8 cellular contexts compared by ENCODE assay signal in the genomic region with DNA sequence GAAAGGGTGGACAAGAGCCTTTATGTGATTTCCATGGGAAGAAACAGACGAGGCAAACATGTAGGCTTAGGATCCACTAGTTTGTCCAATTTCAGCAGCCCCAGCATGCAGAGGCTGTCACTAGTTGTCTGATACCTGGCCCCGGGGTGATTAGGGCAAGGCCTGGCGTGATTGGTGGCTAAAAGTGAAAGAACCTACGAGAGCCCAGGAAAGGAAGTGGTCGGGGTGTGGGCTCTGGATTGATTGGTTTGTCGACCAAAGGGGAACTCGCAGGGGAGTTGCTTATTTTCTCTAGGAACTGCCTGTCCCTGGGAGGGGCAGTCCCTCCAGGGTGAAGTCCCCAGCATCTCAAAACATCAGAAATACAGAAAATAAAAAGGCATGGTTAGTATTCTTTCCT.
A peak's percentile ranks its signal among the peaks of the same experiment; 100 is the strongest.
DNase-seq lines count a peak whose midpoint lies in the region; ATAC-seq, FAIRE-seq and TF ChIP-seq lines count a peak whose summit lies in the region.

No MANE protein-coding gene starts in this region.

- H3K4me2 ChIP-seq in Karpas-422 (ENCODE audit: low read depth, low read length, poor library complexity, severe bottlenecking) = no peak overlapping the region
- no peak overlapping the region for H3K4me2 ChIP-seq in mesenchymal stem cell (ENCODE audit: low read length, poor library complexity, severe bottlenecking)
- H3K4me2 ChIP-seq in PC-3 (ENCODE audit: low read length) = no peak overlapping the region

- H2BK12ac ChIP-seq in mesenchymal stem cell (ENCODE audit: low read length in 2 of 2) = no peak overlapping the region

- no peak overlapping the region for H4K8ac ChIP-seq in mesenchymal stem cell (ENCODE audit: low read length)

- H3K4me1 ChIP-seq in Karpas-422 (ENCODE audit: low read length) (peaks cover 3% of the 10 kb centered on the region; the same call in 1 of the 2 replicates), mesenchymal stem cell (ENCODE audit: control insufficient read depth, insufficient read depth, low read depth, low read length) (no peaks in the 10 kb centered on the region), PC-3 (ENCODE audit: insufficient read depth, low read length) (no peaks in the 10 kb centered on the region)

- no peak overlapping the region for H4K91ac ChIP-seq in mesenchymal stem cell (ENCODE audit: low read length)

- TF ChIP-seq CTCF in activated CD8-positive, alpha-beta T cell treated with anti-CD3 and anti-CD28 coated beads for 36 hours (IDR thresholded peaks at IDR 0.05) = no peak
- no peak for TF ChIP-seq CTCF in PC-3 (conservative IDR thresholded peaks at IDR 0.05; ENCODE audit: low read depth, low read length)

- no peak overlapping the region for H3K14ac ChIP-seq in mesenchymal stem cell (ENCODE audit: low read length in 2 of 2)

- no peaks in the 10 kb centered on the region for H3K27me3 ChIP-seq in Karpas-422 (ENCODE audit: low read length)
- H3K27me3 ChIP-seq in mesenchymal stem cell (ENCODE audit: control insufficient read depth in 1 of 2, insufficient read depth in 1 of 2, low read length in 2 of 2) = peaks cover 0 to 15% of the 10 kb centered on the region in 2 experiments
- H3K27me3 ChIP-seq in PC-3 (ENCODE audit: low read length) = no peaks in the 10 kb centered on the region

- H2BK120ac ChIP-seq in mesenchymal stem cell (ENCODE audit: low read depth, low read length) = no peak overlapping the region

- H3K9me2 ChIP-seq in Karpas-422 (replicated peaks; ENCODE audit: insufficient read depth, low read length) (no peaks in the 10 kb centered on the region), PC-3 (replicated peaks; ENCODE audit: low read length) (no peaks in the 10 kb centered on the region)

- H3K4ac ChIP-seq in mesenchymal stem cell (ENCODE audit: low read depth in 1 of 2, low read length in 2 of 2) = no peak overlapping the region

- H2AK5ac ChIP-seq in mesenchymal stem cell (ENCODE audit: low read length, severe bottlenecking) = no peak overlapping the region

- WGBS in mesenchymal stem cell = 31% methylated on average over 4 of the region's 7 CpGs

- peak; percentile 37 for DNase-seq in EH (ENCODE audit: low read depth)
- peak; percentile 79 for DNase-seq in Karpas-422
- peak; percentile 85 for DNase-seq in activated CD8-positive, alpha-beta T cell treated with anti-CD3 and anti-CD28 coated beads for 36 hours
- DNase-seq in NCI-H526 (lab: John Stamatoyannopoulos, UW) = no peak
- no peak for DNase-seq in mesenchymal stem cell
- no peak for DNase-seq in PC-3

- H3K4me1 Mint-ChIP-seq in activated CD8-positive, alpha-beta T cell treated with anti-CD3 and anti-CD28 coated beads for 36 hours (ENCODE audit: low read depth) = peaks cover 10% of the 10 kb centered on the region

- intact Hi-C loops in activated CD8-positive, alpha-beta T cell treated with anti-CD3 and anti-CD28 coated beads for 36 hours (cut with micrococcal nuclease) = no loop called here
- intact Hi-C loops in PC-3 (cut with micrococcal nuclease) = no loop called here

- POLR2A ChIA-PET in activated CD8-positive, alpha-beta T cell treated with anti-CD3 and anti-CD28 coated beads for 36 hours (lab: Charles Lee) = no interaction called here
- POLR2A ChIA-PET in PC-3 (lab: Charles Lee; ENCODE audit: unreplicated experiment) = no interaction called here

- H3K9ac ChIP-seq in Karpas-422 (ENCODE audit: low read length) (no peak overlapping the region), mesenchymal stem cell (ENCODE audit: low read length) (no peak overlapping the region), PC-3 (ENCODE audit: low read length) (no peak overlapping the region)

- BruUV-seq in PC-3 (replicated peaks; lab: Mats Ljungman, UMichigan) = no TSS peak

- H3K4me3 ChIP-seq in Karpas-422 (ENCODE audit: low read length) = no peak overlapping the region
- H3K4me3 ChIP-seq in mesenchymal stem cell (ENCODE audit: insufficient read depth in 1 of 2, low read depth in 1 of 2, low read length in 2 of 2) = no peak overlapping the region
- H3K4me3 ChIP-seq in PC-3 (ENCODE audit: low read length) = no peak overlapping the region

- H3K79me2 ChIP-seq in Karpas-422 (ENCODE audit: low read length) (no peaks in the 10 kb centered on the region), PC-3 (ENCODE audit: low read length) (no peaks in the 10 kb centered on the region)

- H3K27ac Mint-ChIP-seq in activated CD8-positive, alpha-beta T cell treated with anti-CD3 and anti-CD28 coated beads for 36 hours = no peak overlapping the region

- H2BK5ac ChIP-seq in mesenchymal stem cell (ENCODE audit: low read depth, low read length, poor library complexity, severe bottlenecking) = no peak overlapping the region

- peak; percentile 17 for FAIRE-seq in islet of Langerhans (lab: Jason Lieb, UNC)

- H3K36me3 ChIP-seq in Karpas-422 (ENCODE audit: insufficient read depth, low read length) (no peaks in the 10 kb centered on the region), mesenchymal stem cell (ENCODE audit: control insufficient read depth in 1 of 2, insufficient read depth in 2 of 2, low read depth in 1 of 2, low read length in 2 of 2) (no peaks in the 10 kb centered on the region), PC-3 (ENCODE audit: low read depth, low read length) (no peaks in the 10 kb centered on the region)

- H2AFZ ChIP-seq in Karpas-422 (ENCODE audit: low read length) = no peak overlapping the region
- H2AFZ ChIP-seq in mesenchymal stem cell (ENCODE audit: low read depth, low read length) = no peak overlapping the region
- no peak overlapping the region for H2AFZ ChIP-seq in PC-3 (ENCODE audit: low read length)

- H2BK15ac ChIP-seq in mesenchymal stem cell (ENCODE audit: low read depth, poor library complexity, severe bottlenecking) = no peak overlapping the region

- no peak overlapping the region for H3K27ac ChIP-seq in Karpas-422 (ENCODE audit: low read length)
- no peak overlapping the region for H3K27ac ChIP-seq in mesenchymal stem cell (ENCODE audit: low read length, poor library complexity, severe bottlenecking)
- H3K27ac ChIP-seq in PC-3 (ENCODE audit: low read length) = no peak overlapping the region

- no peak overlapping the region for H3K4me3 Mint-ChIP-seq in activated CD8-positive, alpha-beta T cell treated with anti-CD3 and anti-CD28 coated beads for 36 hours

- H4K20me1 ChIP-seq in Karpas-422 (ENCODE audit: insufficient read depth, low read depth, low read length) (no peaks in the 10 kb centered on the region), PC-3 (ENCODE audit: low read length) (no peaks in the 10 kb centered on the region)

- no peak overlapping the region for H3K23ac ChIP-seq in mesenchymal stem cell (ENCODE audit: low read length in 2 of 2)

- CTCF ChIA-PET in activated CD8-positive, alpha-beta T cell treated with anti-CD3 and anti-CD28 coated beads for 36 hours (lab: Charles Lee) = no interaction called here
- CTCF ChIA-PET in PC-3 (lab: Charles Lee) = no interaction called here

- H3K9me3 ChIP-seq in Karpas-422 (ENCODE audit: low read length) = no peaks in the 10 kb centered on the region
- no peaks in the 10 kb centered on the region for H3K9me3 ChIP-seq in mesenchymal stem cell (ENCODE audit: control insufficient read depth, low read length)
- no peaks in the 10 kb centered on the region for H3K9me3 ChIP-seq in PC-3 (ENCODE audit: low read length)

- no peak overlapping the region for H3K18ac ChIP-seq in mesenchymal stem cell (ENCODE audit: low read depth in 1 of 2, low read length in 2 of 2)

- no peaks in the 10 kb centered on the region for H3K36me3 Mint-ChIP-seq in activated CD8-positive, alpha-beta T cell treated with anti-CD3 and anti-CD28 coated beads for 36 hours (ENCODE audit: low read depth)

- H3F3A ChIP-seq in PC-3 (ENCODE audit: low read length, unreplicated experiment) = no peaks in the 10 kb centered on the region

- peaks cover 14% of the 10 kb centered on the region for H3K27me3 Mint-ChIP-seq in activated CD8-positive, alpha-beta T cell treated with anti-CD3 and anti-CD28 coated beads for 36 hours

- H3K79me1 ChIP-seq in mesenchymal stem cell (replicated peaks; ENCODE audit: low read length, poor library complexity, severe bottlenecking) = no peaks in the 10 kb centered on the region

- ATAC-seq in GM21529 (IDR thresholded peaks at IDR 0.05; ENCODE audit: unreplicated experiment) = peak; percentile 94
- ATAC-seq in activated CD8-positive, alpha-beta T cell treated with anti-CD3 and anti-CD28 coated beads for 36 hours = peak; percentile 99
- ATAC-seq in PC-3 = no peak

- H3K9me3 Mint-ChIP-seq in activated CD8-positive, alpha-beta T cell treated with anti-CD3 and anti-CD28 coated beads for 36 hours = no peaks in the 10 kb centered on the region

Comparison
In these comparisons a context has a peak if more than half of its experiments do, and no peak if none do; other contexts are left out.
1. DNase-seq: peak in EH (single experiment), Karpas-422 (single experiment) and activated CD8-positive, alpha-beta T cell treated with anti-CD3 and anti-CD28 coated beads for 36 hours (single experiment); none in NCI-H526 (0 of 2), mesenchymal stem cell (single experiment) and PC-3 (single experiment).